In the genomic region with DNA sequence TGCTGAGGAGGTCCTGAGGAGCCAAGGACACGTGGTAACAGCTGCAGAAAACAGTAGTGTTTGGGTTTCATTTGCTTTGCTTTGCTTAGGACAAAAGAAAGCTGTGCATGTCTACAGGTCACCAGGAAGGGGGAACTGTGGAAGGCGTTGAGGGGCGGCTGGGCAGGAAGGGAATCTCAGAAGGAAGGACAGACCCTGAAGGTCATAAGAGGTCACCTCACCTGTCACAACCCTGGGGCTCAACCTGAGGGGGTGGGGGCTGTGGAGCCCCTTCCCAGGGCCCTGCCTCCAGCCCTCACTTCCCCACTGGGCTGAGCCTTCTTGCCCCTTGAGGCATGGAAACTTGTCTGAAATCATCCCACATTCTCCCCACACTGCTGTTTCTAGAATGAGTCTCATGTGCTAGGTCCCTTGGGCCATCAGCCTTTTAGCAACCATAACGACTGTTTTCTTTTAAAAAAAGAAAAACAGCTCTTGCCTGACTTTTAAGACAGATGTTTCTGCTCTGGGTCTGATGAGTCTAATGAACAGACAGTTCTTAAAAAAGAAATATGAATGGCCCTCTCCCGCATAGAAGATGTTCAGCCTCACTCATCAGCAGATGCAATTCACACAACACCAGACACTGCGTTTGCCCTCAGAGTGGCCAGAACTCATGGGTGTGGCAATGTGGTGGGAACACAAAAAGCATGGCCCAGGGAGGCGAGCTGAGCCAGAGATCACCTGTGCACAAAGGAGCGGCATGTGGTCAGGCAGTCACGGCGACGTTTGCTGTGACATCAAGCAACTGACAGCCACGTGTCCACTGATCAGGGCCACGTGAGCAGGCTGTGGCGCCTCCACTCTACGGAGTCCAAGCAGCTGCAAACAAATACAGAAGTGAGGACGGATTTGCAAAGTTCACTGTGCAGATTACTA, we compare ENCODE assay signal across 26 cellular contexts.
DNase-seq lines count a peak whose midpoint lies in the region; ATAC-seq, FAIRE-seq and TF ChIP-seq lines count a peak whose summit lies in the region.
"Had no signal": no experiment of that assay in that cellular context is flagged by ENCODE, and none has a peak within 500 bp of the region (broad histone marks: within the 10 kb centered on the region; RNA-seq: fewer than 3 reads in every experiment).

No MANE protein-coding gene starts in this region.

- H3K36me3 ChIP-seq in HepG2 (replicated peaks in 1 of 2; ENCODE audit: control insufficient read depth in 1 of 2, insufficient read depth in 2 of 2, low read length in 2 of 2): no peaks in the 10 kb centered on the region
- no peaks in the 10 kb centered on the region for H3K36me3 ChIP-seq in right lobe of liver
- no peaks in the 10 kb centered on the region for H3K36me3 ChIP-seq in heart right ventricle
- H3K36me3 ChIP-seq in trophoblast cell (ENCODE audit: control insufficient read depth in 1 of 2, insufficient read depth in 2 of 2, low read length in 2 of 2): no peaks in the 10 kb centered on the region
- H3K36me3 ChIP-seq in SJCRH30: no peaks in the 10 kb centered on the region
- H3K36me3 ChIP-seq: brain microvascular endothelial cell, suprapubic skin had no signal

- H3K79me2 ChIP-seq in HepG2 (ENCODE audit: insufficient read depth, low read length) (no peaks in the 10 kb centered on the region), trophoblast cell (ENCODE audit: control insufficient read depth, insufficient read depth, low read length, poor library complexity) (no peaks in the 10 kb centered on the region)
- H3K79me2 ChIP-seq: hepatocyte had no signal

- intact Hi-C loops in HepG2 (cut with micrococcal nuclease; ENCODE audit: unreplicated experiment): no loop called here
- intact Hi-C loops in right lobe of liver (cut with DNase I): no loop called here
- intact Hi-C loops in heart right ventricle (cut with DNase I): no loop called here

- POLR2A ChIA-PET in HepG2 (lab: Yijun Ruan, JAX): no interaction called here

- peaks cover 2% of the 10 kb centered on the region for H3K79me1 ChIP-seq in trophoblast cell (ENCODE audit: low read length)

- DNase-seq in HepG2 (ENCODE audit: low spot score) (no peak), right lobe of liver (no peak), heart right ventricle (no peak), trophoblast cell (no peak), NCI-H510A (lab: John Stamatoyannopoulos, UW) (no peak), HK-2 (ENCODE audit: unreplicated experiment) (no peak), SJCRH30 (no peak), caudate nucleus (lab: John Stamatoyannopoulos, UW) (no peak)
- DNase-seq: activated CD4-positive, alpha-beta T cell treated with anti-CD3 and anti-CD28 coated beads, Interleukin-2, amount 50 U/mL, for 48 hours; activated naive CD8-positive, alpha-beta T cell treated with anti-CD3 and anti-CD28 coated beads for 36 hours; activated T-cell treated with anti-CD3 and anti-CD28 coated beads, Interleukin-2, amount 50 U/mL, for 48 hours; brain microvascular endothelial cell; NCI-H1092; NCI-H2107; NCI-H524 treated with DMSO at 0.1 percent for 48 hours; nucleus accumbens; SHP77; stimulated activated CD4-positive, alpha-beta T cell treated with anti-CD3 and anti-CD28 coated beads, Interleukin-4, amount 100 ng/mL, for 4 hours had no signal

- no peak for TF ChIP-seq POLR2A in HepG2 (IDR thresholded peaks at IDR 0.05; ENCODE audit: insufficient read depth in 1 of 2, low read depth in 2 of 2, low read length in 2 of 2)
- no peak for TF ChIP-seq POLR2A in right lobe of liver (IDR thresholded peaks at IDR 0.05)

- H4K8ac ChIP-seq in trophoblast cell (ENCODE audit: low read depth, low read length): no peak overlapping the region

- no peaks in the 10 kb centered on the region for H4K20me1 ChIP-seq in HepG2 (ENCODE audit: insufficient read depth, low read length)

- no peak overlapping the region for H3K27ac ChIP-seq in HepG2 (ENCODE audit: extremely low read length, insufficient read depth, low read length)
- H3K27ac ChIP-seq in right lobe of liver: no peak overlapping the region
- H3K27ac ChIP-seq in heart right ventricle: peak overlapping the region in 2 of 10 donors; percentile 23 to 25
- no peak overlapping the region for H3K27ac ChIP-seq in trophoblast cell (ENCODE audit: low read depth, low read length)
- no peak overlapping the region for H3K27ac ChIP-seq in SJCRH30
- H3K27ac ChIP-seq in caudate nucleus (ENCODE audit: low read depth, low read length): no peak overlapping the region
- H3K27ac ChIP-seq: brain microvascular endothelial cell, dorsolateral prefrontal cortex, hepatocyte, suprapubic skin, VCaP had no signal

- no peak overlapping the region for H3K4ac ChIP-seq in trophoblast cell (ENCODE audit: low read depth, low read length)

- ATAC-seq in HepG2 (no peak), right lobe of liver (no peak), heart right ventricle (peak; percentile 25 to 69 (median 63))
- ATAC-seq: esophagus mucosa had no signal

- H3K18ac ChIP-seq in trophoblast cell (ENCODE audit: low read length): no peak overlapping the region

- 19% methylated on average over 15 of the region's 16 CpGs for WGBS in HepG2 (ENCODE audit: low lambda C conversion rate)
- WGBS in right lobe of liver (ENCODE audit: insufficient coverage, low coverage, low lambda C conversion rate, missing lambda C conversion rate): 78% methylated on average over 6 of the region's 16 CpGs
- WGBS in heart right ventricle, 2 donors: 68 to 75% methylated on average over 16 of the region's 16 CpGs
- WGBS in trophoblast cell (ENCODE audit: extremely low coverage, insufficient coverage, insufficient read length): no CpG with 5 or more reads among the region's 16 CpGs

- no peak overlapping the region for H2BK120ac ChIP-seq in trophoblast cell (ENCODE audit: insufficient read depth, low read length, poor library complexity)

- H3K14ac ChIP-seq in trophoblast cell (ENCODE audit: low read length): no peak overlapping the region

- peak overlapping the region; percentile 42 for H4K91ac ChIP-seq in trophoblast cell (ENCODE audit: low read depth, low read length)

- H3K4me2 ChIP-seq in HepG2 (ENCODE audit: low read depth, low read length) (no peak overlapping the region), trophoblast cell (ENCODE audit: low read length) (no peak overlapping the region)
- H3K4me2 ChIP-seq: hepatocyte had no signal

- peaks cover 13% of the 10 kb centered on the region for H3K4me1 ChIP-seq in HepG2 (ENCODE audit: insufficient read depth, low read length)
- no peaks in the 10 kb centered on the region for H3K4me1 ChIP-seq in right lobe of liver
- peaks cover 0 to 20% (median 4%) of the 10 kb centered on the region in 9 donors for H3K4me1 ChIP-seq in heart right ventricle
- H3K4me1 ChIP-seq in trophoblast cell (ENCODE audit: control insufficient read depth in 1 of 2, insufficient read depth in 2 of 2, low read length in 2 of 2): peaks cover 14 to 21% of the 10 kb centered on the region in 2 experiments
- no peaks in the 10 kb centered on the region for H3K4me1 ChIP-seq in SJCRH30

- TF ChIP-seq CTCF in HepG2 (CRISPR knock-in tag; IDR thresholded peaks at IDR 0.05) (0 out of 2 replicates have a peak, but pooled peaks have one; percentile 4), right lobe of liver (IDR thresholded peaks at IDR 0.05) (no peak), heart right ventricle (IDR thresholded peaks at IDR 0.05) (no peak)

- no peak overlapping the region for H2AK5ac ChIP-seq in trophoblast cell (ENCODE audit: low read length)

- FAIRE-seq in HepG2 (lab: Jason Lieb, UNC): no peak
- FAIRE-seq: A204.1, keratinocyte had no signal

- no peak for TF ChIP-seq RAD21 in HepG2 (CRISPR knock-in tag; IDR thresholded peaks at IDR 0.05)

- H2AFZ ChIP-seq in HepG2 (ENCODE audit: low read length): no peak overlapping the region
- no peak overlapping the region for H2AFZ ChIP-seq in trophoblast cell (ENCODE audit: insufficient read depth, low read length, poor library complexity)
- H2AFZ ChIP-seq: hepatocyte had no signal

- CTCF ChIA-PET in HepG2 (lab: Yijun Ruan, JAX; ENCODE audit: low intra/inter-chr PET ratio, low total read pairs): no interaction called here

- peaks cover 9 to 64% of the 10 kb centered on the region in 2 experiments for H3K27me3 ChIP-seq in HepG2 (ENCODE audit: control insufficient read depth in 1 of 2, insufficient read depth in 2 of 2, low read length in 2 of 2)
- H3K27me3 ChIP-seq in right lobe of liver: no peaks in the 10 kb centered on the region
- peaks cover 0 to 5% (median 0%) of the 10 kb centered on the region in 7 donors for H3K27me3 ChIP-seq in heart right ventricle
- H3K27me3 ChIP-seq in trophoblast cell (ENCODE audit: insufficient read depth, low read length): no peaks in the 10 kb centered on the region
- H3K27me3 ChIP-seq in SJCRH30: peaks cover 6% of the 10 kb centered on the region; the same call in 1 of the 2 replicates
- H3K27me3 ChIP-seq: brain microvascular endothelial cell, hepatocyte, suprapubic skin had no signal

- in situ Hi-C loops in HepG2 (cut with HindIII; ENCODE audit: extremely low pct_ligation_motif_present, low pct_unique_long_range_greater_than_20kb): loop anchor here (5.0 kb wide), 1 partner anchor 188 kb away; no protein-coding TSS in a partner anchor

- no peak overlapping the region for H3K23ac ChIP-seq in trophoblast cell (ENCODE audit: low read length)

- no peaks in the 10 kb centered on the region for H3K9me3 ChIP-seq in HepG2 (ENCODE audit: low read length)
- H3K9me3 ChIP-seq in right lobe of liver: no peaks in the 10 kb centered on the region
- H3K9me3 ChIP-seq in heart right ventricle: no peaks in the 10 kb centered on the region
- peaks cover 3% of the 10 kb centered on the region for H3K9me3 ChIP-seq in trophoblast cell (ENCODE audit: insufficient read depth, low read depth, low read length)
- H3K9me3 ChIP-seq in SJCRH30 (replicated peaks): no peaks in the 10 kb centered on the region
- H3K9me3 ChIP-seq: mucosa of descending colon, suprapubic skin had no signal

- no peak overlapping the region for H3K4me3 ChIP-seq in HepG2 (replicated peaks in 1 of 3; ENCODE audit: insufficient read depth in 1 of 3, low read depth in 2 of 3, low read length in 3 of 3)
- H3K4me3 ChIP-seq in right lobe of liver: no peak overlapping the region
- no peak overlapping the region for H3K4me3 ChIP-seq in heart right ventricle
- H3K4me3 ChIP-seq in trophoblast cell (ENCODE audit: low read depth, low read length): no peak overlapping the region
- H3K4me3 ChIP-seq in SJCRH30: no peak overlapping the region
- H3K4me3 ChIP-seq: dorsolateral prefrontal cortex, hepatocyte, mucosa of descending colon, suprapubic skin had no signal

- H3K9ac ChIP-seq in HepG2 (ENCODE audit: insufficient read depth, low read depth, low read length) (no peak overlapping the region), trophoblast cell (ENCODE audit: low read length) (no peak overlapping the region)

- H4K12ac ChIP-seq in trophoblast cell (ENCODE audit: low read depth, low read length): no peak overlapping the region

- peak overlapping the region; percentile 11 for H2BK5ac ChIP-seq in trophoblast cell (ENCODE audit: low read depth, low read length, poor library complexity)

- TF ChIP-seq EP300 in HepG2 (IDR thresholded peaks at IDR 0.05; ENCODE audit: low read depth in 2 of 2, low read length in 2 of 2) (no peak), HepG2 (CRISPR knock-in tag; IDR thresholded peaks at IDR 0.05; ENCODE audit: borderline replicate concordance) (no peak)

- H2BK12ac ChIP-seq in trophoblast cell (ENCODE audit: low read length): no peak overlapping the region

- BruUV-seq in HepG2 (replicated peaks; lab: Mats Ljungman, UMichigan): no TSS peak

Comparison
In these comparisons a context has a peak if more than half of its experiments do, and no peak if none do; other contexts are left out.
1. ATAC-seq: peak in heart right ventricle (8 of 8); none in HepG2 (single experiment) and right lobe of liver (0 of 4).